ENCODE assay signal across 9 cellular contexts in genomic region chr10:3482200-3482993, GRCh38.
DNase-seq lines count a peak whose midpoint lies in the region; ATAC-seq and TF ChIP-seq lines count a peak whose summit lies in the region.
"Had no signal": no experiment of that assay in that cellular context is flagged by ENCODE, and none has a peak within 500 bp of the region (broad histone marks: within the 10 kb centered on the region; RNA-seq: fewer than 3 reads in every experiment).

No MANE protein-coding gene starts in this region.

- no peak overlapping the region for H3K4me3 ChIP-seq in right lobe of liver
- H3K4me3 ChIP-seq in uterus = no peak overlapping the region

- H3K36me3 Mint-ChIP-seq in CD14-positive monocyte (peaks cover 3 to 5% of the 10 kb centered on the region in 2 donors), MCF 10A (ENCODE audit: insufficient read depth, unreplicated experiment) (peaks cover 10% of the 10 kb centered on the region)

- CTCF ChIA-PET in MCF 10A (lab: Yijun Ruan, JAX) = no interaction called here

- BruUV-seq in MCF 10A (replicated peaks; lab: Mats Ljungman, UMichigan) = TSS peak; percentile 44

- H3K4me3 Mint-ChIP-seq in CD14-positive monocyte (peak overlapping the region; percentile 37 to 53), MCF 10A (ENCODE audit: unreplicated experiment) (peak overlapping the region; percentile 55)

- TF ChIP-seq CTCF in CD14-positive monocyte (IDR thresholded peaks at IDR 0.05) (no peak), MCF 10A (IDR thresholded peaks at IDR 0.05; ENCODE audit: unreplicated experiment) (no peak), right lobe of liver (IDR thresholded peaks at IDR 0.05) (no peak), uterus (IDR thresholded peaks at IDR 0.05) (no peak)

- H3K9me3 Mint-ChIP-seq in CD14-positive monocyte (peaks cover 0 to 2% (median 0%) of the 10 kb centered on the region in 7 donors), MCF 10A (ENCODE audit: unreplicated experiment) (no peaks in the 10 kb centered on the region)

- H3K27me3 Mint-ChIP-seq in CD14-positive monocyte (ENCODE audit: low read depth in 3 of 3) (peaks cover 0 to 7% (median 2%) of the 10 kb centered on the region in 3 donors), MCF 10A (ENCODE audit: insufficient read depth, unreplicated experiment) (no peaks in the 10 kb centered on the region)

- intact Hi-C loops in CD14-positive monocyte (cut with micrococcal nuclease) = loop anchor here in 1 of 2 donors (10.0 kb wide), 1 partner anchor 642 kb away; no protein-coding TSS in a partner anchor
- intact Hi-C loops in MCF 10A (cut with micrococcal nuclease) = no loop called here
- intact Hi-C loops in right lobe of liver (cut with DNase I) = no loop called here
- intact Hi-C loops in uterus (cut with DNase I; ENCODE audit: low total_unique reads) = no loop called here

- H3K36me3 ChIP-seq in right lobe of liver (no peaks in the 10 kb centered on the region), uterus (no peaks in the 10 kb centered on the region)

- POLR2A ChIA-PET in MCF 10A (lab: Yijun Ruan, JAX) = interaction anchor here (0.7 to 4.6 kb wide), 10 partner anchors 10 to 303 kb away, joined by 3 to 33 read pairs (median 3); partner anchors contain the start of gene KLF6

- peak; percentile 71 to 80 (median 74) for ATAC-seq in right lobe of liver

- H3K27ac Mint-ChIP-seq in CD14-positive monocyte (peak overlapping the region in 2 of 7 donors; percentile 62 to 80), MCF 10A (ENCODE audit: low read depth, unreplicated experiment) (peak overlapping the region; percentile 79)

- DNase-seq in CD14-positive monocyte (ENCODE audit: low spot score) = peak; percentile 70
- peak; percentile 91 for DNase-seq in HCEC 1CT
- peak; percentile 49 for DNase-seq in NCI-H2227 (lab: John Stamatoyannopoulos, UW; ENCODE audit: unreplicated experiment)
- DNase-seq in MCF 10A (ENCODE audit: unreplicated experiment) = peak; percentile 96
- DNase-seq in right lobe of liver = no peak
- peak; percentile 61 to 86 for DNase-seq in uterus
- DNase-seq in activated gamma-delta T cell (lab: John Stamatoyannopoulos, UW) = no peak
- DNase-seq in NCI-H2029 treated with DMSO at 0.1 percent for 48 hours (lab: John Stamatoyannopoulos, UW) = no peak

- no peaks in the 10 kb centered on the region for H3K4me1 ChIP-seq in right lobe of liver
- no peaks in the 10 kb centered on the region for H3K4me1 ChIP-seq in uterus

- H3K27ac ChIP-seq in right lobe of liver = no peak overlapping the region
- H3K27ac ChIP-seq in uterus = peak overlapping the region; percentile 74 to 76
- H3K27ac ChIP-seq: HL-60 had no signal

- H3K27me3 ChIP-seq in right lobe of liver = no peaks in the 10 kb centered on the region
- no peaks in the 10 kb centered on the region for H3K27me3 ChIP-seq in uterus

- H3K4me1 Mint-ChIP-seq in CD14-positive monocyte (peaks cover 45% of the 10 kb centered on the region), MCF 10A (ENCODE audit: insufficient read depth, unreplicated experiment) (peaks cover 23% of the 10 kb centered on the region)

- no peak for TF ChIP-seq POLR2A in right lobe of liver (IDR thresholded peaks at IDR 0.05)
- TF ChIP-seq POLR2A in uterus (IDR thresholded peaks at IDR 0.05) = peak; percentile 33 to 58

- 10% methylated on average over 9 of the region's 17 CpGs for WGBS in right lobe of liver (ENCODE audit: insufficient coverage, low coverage, low lambda C conversion rate, missing lambda C conversion rate)

- H3K9me3 ChIP-seq in right lobe of liver = no peaks in the 10 kb centered on the region
- no peaks in the 10 kb centered on the region for H3K9me3 ChIP-seq in uterus

Comparison
In these comparisons a context has a peak if more than half of its experiments do, and no peak if none do; other contexts are left out.
1. DNase-seq: peak in CD14-positive monocyte (single experiment), HCEC 1CT (single experiment), NCI-H2227 (single experiment), MCF 10A (single experiment) and uterus (2 of 2); none in right lobe of liver (0 of 3), activated gamma-delta T cell (single experiment) and NCI-H2029 treated with DMSO at 0.1 percent for 48 hours (single experiment).
2. H3K27ac ChIP-seq: peak in uterus (2 of 2); none in right lobe of liver (0 of 3).